Comparison of ENCODE assay signal across 1 cellular context in genomic region chr5:54518146-54519082, GRCh38.
TF ChIP-seq lines count a peak whose summit lies in the region.

No MANE protein-coding gene starts in this region.

TF ChIP-seq in K562, 482 proteins besides CTCF, POLR2A, EP300 and RAD21 (continued from another document):
- peak in 1 of 2 experiments; percentile 64; a peak in 1 of 4 replicates for TF ChIP-seq UBTF (IDR thresholded peaks at IDR 0.05; ENCODE audit: borderline replicate concordance in 1 of 2, low read depth in 2 of 2, low read length in 2 of 2)
- TF ChIP-seq HNRNPLL (IDR thresholded peaks at IDR 0.05; ENCODE audit: low read depth, low read length, poor library complexity, severe bottlenecking) = peak; percentile 12
- TF ChIP-seq MTA3 (IDR thresholded peaks at IDR 0.05; ENCODE audit: borderline replicate concordance) = no peak
- TF ChIP-seq MBD1 (CRISPR knock-in tag; IDR thresholded peaks at IDR 0.05) = peak; percentile 65; the same call in 1 of the 2 replicates
- TF ChIP-seq MNT (conservative IDR thresholded peaks at IDR 0.05) = no peak
- TF ChIP-seq CTCFL (IDR thresholded peaks at IDR 0.05; ENCODE audit: borderline replicate concordance, insufficient read depth, low read depth, low read length, poor library complexity, severe bottlenecking) = peak; percentile 24
- 0 out of 2 replicates have a peak, but pooled peaks have one; percentile 16 for TF ChIP-seq L3MBTL2 (IDR thresholded peaks at IDR 0.05)
- TF ChIP-seq ZBTB7A (IDR thresholded peaks at IDR 0.05; ENCODE audit: borderline replicate concordance, control insufficient read depth, low read depth, low read length) = peak; percentile 75; the same call in 1 of the 2 replicates
- TF ChIP-seq NCOA6 (IDR thresholded peaks at IDR 0.05) = no peak
- TF ChIP-seq POLR2G (IDR thresholded peaks at IDR 0.05; ENCODE audit: low read depth, low read length) = 0 out of 2 replicates have a peak, but pooled peaks have one; percentile 32
